In genomic region chr1:91844862-91845528, GRCh38 we compare ENCODE assay signal across 11 cellular contexts. TPM values are rescaled to one million over a fixed set of nuclear protein-coding genes. Genes with fewer than 3 reads are reported as not detected.
DNase-seq lines count a peak whose midpoint lies in the region; ATAC-seq and TF ChIP-seq lines count a peak whose summit lies in the region.
"Had no signal": no experiment of that assay in that cellular context is flagged by ENCODE, and none has a peak within 500 bp of the region (broad histone marks: within the 10 kb centered on the region; RNA-seq: fewer than 3 reads in every experiment).

No MANE protein-coding gene starts in this region.

- peak; percentile 95 for DNase-seq in EL
- DNase-seq in Right ventricle myocardium superior, result peak; percentile 65
- peak; percentile 68 to 72 for DNase-seq in psoas muscle
- no peak for DNase-seq in NCI-H187 treated with DMSO at 0.1 percent for 48 hours (lab: John Stamatoyannopoulos, UW)
- DNase-seq in naive thymus-derived CD8-positive, alpha-beta T cell, result no peak
- no peak for DNase-seq in COLO829 (ENCODE audit: low spot score)
- DNase-seq: activated CD4-positive, CD25-positive, alpha-beta regulatory T cell treated with anti-CD3 and anti-CD28 coated beads, Interleukin-2, amount 50 U/mL, for 72 hours; stimulated activated CD4-positive, alpha-beta T cell treated with anti-CD3 and anti-CD28 coated beads, Interleukin-12 subunit alpha, Interleukin-12 subunit beta, amount 100 ng/mL, for 4 hours had no signal

- no peak overlapping the region for H3K4me3 ChIP-seq in psoas muscle

- TF ChIP-seq CTCF in VCaP (conservative IDR thresholded peaks at IDR 0.05) (no peak), psoas muscle (IDR thresholded peaks at IDR 0.05) (no peak)

- intact Hi-C loops in Right ventricle myocardium superior (cut with DNase I) (no loop called here), psoas muscle (cut with DNase I) (loop anchor here in 1 of 2 donors (5.0 kb wide), 1 partner anchor 42 kb away; the partner anchor contains the start of gene TGFBR3)

- WGBS in psoas muscle, 3 donors, result 39 to 53% (median 44%) methylated on average over 6 of the region's 6 CpGs

- H3K36me3 Mint-ChIP-seq in naive thymus-derived CD8-positive, alpha-beta T cell, result peaks cover 0 to 8% (median 0%) of the 10 kb centered on the region in 3 donors

- H3K4me1 ChIP-seq in psoas muscle, result peaks cover 28% of the 10 kb centered on the region

- H3K36me3 ChIP-seq in psoas muscle (ENCODE audit: insufficient read depth in 1 of 2, low read depth in 1 of 2), result no peaks in the 10 kb centered on the region

- peak overlapping the region in 2 of 10 donors; percentile 18 to 58 for H3K27ac Mint-ChIP-seq in naive thymus-derived CD8-positive, alpha-beta T cell
- H3K27ac Mint-ChIP-seq: dendritic cell treated with granulocyte-macrophage colony-stimulating factor and Interleukin-4, amounts not matched to agents 40 ng/mL and 50 ng/mL, for 4 days had no signal

- no peaks in the 10 kb centered on the region for H3K27me3 ChIP-seq in psoas muscle (ENCODE audit: insufficient read depth in 3 of 3, low read length in 2 of 3)

- POLR2A ChIA-PET in naive thymus-derived CD8-positive, alpha-beta T cell (lab: Charles Lee), result no interaction called here

- H3K27me3 Mint-ChIP-seq in naive thymus-derived CD8-positive, alpha-beta T cell, result no peaks in the 10 kb centered on the region
- H3K27me3 Mint-ChIP-seq: dendritic cell treated with granulocyte-macrophage colony-stimulating factor and Interleukin-4, amounts not matched to agents 40 ng/mL and 50 ng/mL, for 4 days had no signal

- H3K9me3 Mint-ChIP-seq in naive thymus-derived CD8-positive, alpha-beta T cell, result peaks cover 0 to 11% (median 0%) of the 10 kb centered on the region in 9 donors
- H3K9me3 Mint-ChIP-seq: dendritic cell treated with granulocyte-macrophage colony-stimulating factor and Interleukin-4, amounts not matched to agents 40 ng/mL and 50 ng/mL, for 4 days had no signal

- H3K9me3 ChIP-seq in psoas muscle, result no peaks in the 10 kb centered on the region

- H3K4me3 Mint-ChIP-seq in naive thymus-derived CD8-positive, alpha-beta T cell, result no peak overlapping the region
- H3K4me3 Mint-ChIP-seq: dendritic cell treated with granulocyte-macrophage colony-stimulating factor and Interleukin-4, amounts not matched to agents 40 ng/mL and 50 ng/mL, for 4 days had no signal

- ATAC-seq in Right ventricle myocardium superior (ENCODE audit: poor library complexity) (peak; percentile 82), psoas muscle (peak; percentile 60 to 85 (median 84)), HG02884 (IDR thresholded peaks at IDR 0.05; ENCODE audit: unreplicated experiment) (no peak)
- ATAC-seq in naive thymus-derived CD8-positive, alpha-beta T cell, result no peak

- peaks cover 3 to 36% (median 11%) of the 10 kb centered on the region in 4 donors for H3K4me1 Mint-ChIP-seq in naive thymus-derived CD8-positive, alpha-beta T cell

- peak overlapping the region; percentile 71 for H3K27ac ChIP-seq in VCaP
- peak overlapping the region; percentile 68 for H3K27ac ChIP-seq in psoas muscle

RNA-seq across cellular contexts. Expression of gene TGFBR3, which starts 41.0 kb away (rescaled TPM):
- total RNA-seq in Right ventricle myocardium superior (37.9 TPM), psoas muscle (10 to 100 TPM in 3 of 4 donors, 1 to 10 TPM in 1; 5.8 to 24.5 (median 18.9) TPM)
- 1 to 10 TPM; 5.1 to 8.9 (median 6.8) TPM for polyA plus RNA-seq in psoas muscle
- total RNA-seq in naive thymus-derived CD8-positive, alpha-beta T cell, result 10 to 100 TPM; 11.6 to 12.0 TPM
- 10 to 100 TPM in 1 of 3 donors, 1 to 10 TPM in 2; 6.1 to 67.6 (median 9.5) TPM for polyA plus RNA-seq in naive thymus-derived CD8-positive, alpha-beta T cell

Comparison
In these comparisons a context has a peak if more than half of its experiments do, and no peak if none do; other contexts are left out.
1. DNase-seq: peak in EL (single experiment), Right ventricle myocardium superior (single experiment) and psoas muscle (2 of 2); none in NCI-H187 treated with DMSO at 0.1 percent for 48 hours (single experiment), naive thymus-derived CD8-positive, alpha-beta T cell (0 of 10) and COLO829 (single experiment).
2. ATAC-seq: peak in Right ventricle myocardium superior (single experiment) and psoas muscle (4 of 4); none in HG02884 (single experiment) and naive thymus-derived CD8-positive, alpha-beta T cell (0 of 2).